Comparison of ENCODE assay signal across 17 cellular contexts in genomic region chr1:17849216-17849615, GRCh38.
DNase-seq lines count a peak whose midpoint lies in the region; ATAC-seq, FAIRE-seq and TF ChIP-seq lines count a peak whose summit lies in the region.
"Had no signal": no experiment of that assay in that cellular context is flagged by ENCODE, and none has a peak within 500 bp of the region (broad histone marks: within the 10 kb centered on the region; RNA-seq: fewer than 3 reads in every experiment).

No MANE protein-coding gene starts in this region.

- H3K36me3 ChIP-seq in HCT116 (ENCODE audit: control insufficient read depth in 1 of 2, insufficient read depth in 2 of 2, low read length in 2 of 2) = no peaks in the 10 kb centered on the region
- H3K36me3 ChIP-seq in K562 (ENCODE audit: control insufficient read depth, insufficient read depth, low read length) = no peaks in the 10 kb centered on the region
- H3K36me3 ChIP-seq in vagina = no peaks in the 10 kb centered on the region
- H3K36me3 ChIP-seq: left lung had no signal

- POLR2A ChIA-PET in HCT116 (lab: Charles Lee) (no interaction called here), K562 (lab: Yijun Ruan, JAX) (interaction anchor here (0.5 kb wide), 1 partner anchor 45 kb away, joined by 4 read pairs; no protein-coding TSS in a partner anchor)

- RAD21 ChIA-PET in HCT116 (lab: Charles Lee; ENCODE audit: low non-redundant PET in 1 of 2, low total read pairs in 2 of 2, uncharacterized antibody in 2 of 2, unreplicated experiment in 2 of 2) = no interaction called here

- in situ Hi-C loops in K562 (cut with MboI) = no loop called here

- H3K27me3 ChIP-seq in HCT116 (ENCODE audit: insufficient read depth, low read length) (0 out of 2 replicates have a peak, but pooled peaks cover 3% of the 10 kb centered on the region), K562 (ENCODE audit: control insufficient read depth in 2 of 2, insufficient read depth in 2 of 2, low read length in 2 of 2) (peaks cover 0 to 14% of the 10 kb centered on the region in 2 experiments; a peak in 1 of 5 replicates), vagina (no peaks in the 10 kb centered on the region)

- no peak for TF ChIP-seq EP300 in K562 (IDR thresholded peaks at IDR 0.05; ENCODE audit: low read length)

- CTCF ChIA-PET in HCT116 (lab: Charles Lee) (no interaction called here), K562 (lab: Yijun Ruan, JAX; ENCODE audit: low intra/inter-chr PET ratio) (no interaction called here)

- H3K9me1 ChIP-seq in K562 (ENCODE audit: control insufficient read depth, insufficient read depth, low read length) = no peaks in the 10 kb centered on the region

- H3K27ac ChIP-seq in HCT116 (ENCODE audit: low read depth, low read length) (no peak overlapping the region), K562 (ENCODE audit: extremely low read depth, low read depth, low read length) (no peak overlapping the region), vagina (no peak overlapping the region)
- H3K27ac ChIP-seq: 22Rv1, left lung had no signal

- BruUV-seq in HCT116 (replicated peaks; lab: Mats Ljungman, UMichigan) (no TSS peak), K562 (replicated peaks; lab: Mats Ljungman, UMichigan) (no TSS peak)

- no peak overlapping the region for H3K4me2 ChIP-seq in HCT116 (ENCODE audit: low read length)
- no peak overlapping the region for H3K4me2 ChIP-seq in K562 (ENCODE audit: insufficient read depth, low read length)

- H4K20me1 ChIP-seq in HCT116 (ENCODE audit: insufficient read depth) (no peaks in the 10 kb centered on the region), K562 (replicated peaks; ENCODE audit: control insufficient read depth, insufficient read depth, low read length) (peaks cover 17% of the 10 kb centered on the region)

- no peaks in the 10 kb centered on the region for H3K9me2 ChIP-seq in HCT116 (ENCODE audit: insufficient read depth)

- H3K79me2 ChIP-seq in HCT116 (ENCODE audit: insufficient read depth, low read length) = no peaks in the 10 kb centered on the region
- no peaks in the 10 kb centered on the region for H3K79me2 ChIP-seq in K562 (ENCODE audit: control insufficient read depth, insufficient read depth, low read length)

- no peak overlapping the region for H3K4me3 ChIP-seq in HCT116 (replicated peaks in 1 of 2; ENCODE audit: low read depth in 1 of 2, low read length in 2 of 2)
- no peak overlapping the region for H3K4me3 ChIP-seq in K562
- no peak overlapping the region for H3K4me3 ChIP-seq in vagina
- H3K4me3 ChIP-seq: left lung had no signal

- H3K4me1 ChIP-seq in HCT116 (ENCODE audit: control insufficient read depth in 1 of 2, insufficient read depth in 2 of 2, low read length in 2 of 2) (no peaks in the 10 kb centered on the region), K562 (replicated peaks in 1 of 2; ENCODE audit: control insufficient read depth in 2 of 2, insufficient read depth in 2 of 2, low read length in 2 of 2) (no peaks in the 10 kb centered on the region), vagina (no peaks in the 10 kb centered on the region)
- H3K4me1 ChIP-seq: left lung had no signal

- TF ChIP-seq POLR2A in HCT116 (IDR thresholded peaks at IDR 0.05; ENCODE audit: borderline replicate concordance, extremely low read depth, insufficient read depth, insufficient read length) = no peak
- TF ChIP-seq POLR2A in K562 (conservative IDR thresholded peaks at IDR 0.05) = no peak
- no peak for TF ChIP-seq POLR2A in vagina (IDR thresholded peaks at IDR 0.05)

- 0% methylated on average over 3 of the region's 3 CpGs for WGBS in K562 (ENCODE audit: insufficient coverage, low coverage, missing lambda C conversion rate)

- DNase-seq in DMS79 treated with DMSO at 0.1 percent for 48 hours (lab: John Stamatoyannopoulos, UW) (peak; percentile 23), DMS79 (lab: John Stamatoyannopoulos, UW) (no peak), HCT116 (ENCODE audit: low read depth, low spot score) (no peak), K562 (ENCODE audit: extremely low read depth in 1 of 4, low spot score in 3 of 4) (no peak), iPS-NIHi7 (ENCODE audit: extremely low spot score) (peak; percentile 48), LoVo (ENCODE audit: low spot score) (no peak), vagina (ENCODE audit: extremely low spot score in 2 of 2) (no peak)
- DNase-seq: amygdala; erythroblast; Karpas-422; left lung; naive B cell; NCI-H146; NCI-H446; stimulated activated naive B cell treated with anti-CD40 and anti-IgM and Interleukin-4, amounts not matched to agents 10 μg/mL and 1 μg/mL and 100 μg/mL, for 72 hours had no signal

- no peak overlapping the region for H3K9ac ChIP-seq in HCT116 (ENCODE audit: low read length)
- H3K9ac ChIP-seq in K562 (ENCODE audit: insufficient read depth in 1 of 2, low read depth in 2 of 2, low read length in 2 of 2) = no peak overlapping the region

- TF ChIP-seq CTCF in HCT116 (IDR thresholded peaks at IDR 0.05 in 2 of 3, conservative IDR thresholded peaks at IDR 0.05 in 1 of 3; ENCODE audit: borderline replicate concordance in 1 of 3, insufficient read depth in 1 of 3, low read depth in 2 of 3, low read length in 2 of 3) (peak in 1 of 3 experiments; percentile 15; a peak in 1 of 6 replicates), K562 (IDR thresholded peaks at IDR 0.05 in 2 of 3, conservative IDR thresholded peaks at IDR 0.05 in 1 of 3; ENCODE audit: insufficient read depth in 2 of 3, low read depth in 1 of 3, low read length in 3 of 3) (peak in 2 of 3 experiments; percentile 16 to 19; a peak in 2 of 6 replicates), vagina (IDR thresholded peaks at IDR 0.05) (no peak)

- intact Hi-C loops in HCT116 (cut with micrococcal nuclease) = no loop called here
- intact Hi-C loops in K562 (cut with micrococcal nuclease) = no loop called here
- intact Hi-C loops in vagina (cut with DNase I) = no loop called here

- TF ChIP-seq RAD21 in HCT116 (IDR thresholded peaks at IDR 0.05; ENCODE audit: low read depth) = 0 out of 2 replicates have a peak, but pooled peaks have one; percentile 15
- no peak for TF ChIP-seq RAD21 in K562 (CRISPR knock-in tag; conservative IDR thresholded peaks at IDR 0.05 in 1 of 2, IDR thresholded peaks at IDR 0.05 in 1 of 2)

- FAIRE-seq in K562 (lab: Jason Lieb, UNC) = no peak

- ATAC-seq in HCT116 (no peak), K562 (no peak), GM18502 (IDR thresholded peaks at IDR 0.05; ENCODE audit: poor library complexity, unreplicated experiment) (no peak)
- ATAC-seq: left lung; stimulated activated naive B cell treated with anti-CD40 and anti-IgM and Interleukin-4, amounts not matched to agents 10 μg/mL and 1 μg/mL and 100 μg/mL, for 72 hours had no signal

- H3K9me3 ChIP-seq in HCT116 (ENCODE audit: control insufficient read depth in 1 of 2, insufficient read depth in 1 of 2, low read depth in 1 of 2, low read length in 2 of 2) = no peaks in the 10 kb centered on the region
- H3K9me3 ChIP-seq in K562 (replicated peaks; ENCODE audit: control insufficient read depth, insufficient read depth, low read depth, low read length) = no peaks in the 10 kb centered on the region
- no peaks in the 10 kb centered on the region for H3K9me3 ChIP-seq in vagina
- H3K9me3 ChIP-seq: left lung had no signal

- H2AFZ ChIP-seq in HCT116 (ENCODE audit: low read depth, low read length, poor library complexity, severe bottlenecking) (no peak overlapping the region), K562 (ENCODE audit: low read depth, low read length) (no peak overlapping the region)

TF ChIP-seq in HCT116, 20 proteins besides CTCF, POLR2A, EP300 and RAD21 (continues in another document):
- TF ChIP-seq YY1 (IDR thresholded peaks at IDR 0.05; ENCODE audit: extremely low read depth, insufficient replicate concordance, low read depth, low read length) (no peak), CEBPB (IDR thresholded peaks at IDR 0.05; ENCODE audit: low read depth) (no peak), TCF7L2 (IDR thresholded peaks at IDR 0.05; ENCODE audit: borderline replicate concordance, extremely low read depth, insufficient read depth, insufficient read length) (no peak), ELF1 (IDR thresholded peaks at IDR 0.05; ENCODE audit: borderline replicate concordance, low read depth) (no peak), JUND (IDR thresholded peaks at IDR 0.05) (no peak)

TF ChIP-seq in K562, 482 proteins besides CTCF, POLR2A, EP300 and RAD21:
- no peak for TF ChIP-seq ZEB2 (IDR thresholded peaks at IDR 0.05)
- no peak for TF ChIP-seq DNMT1 (IDR thresholded peaks at IDR 0.05)
- no peak for TF ChIP-seq TEAD4 (IDR thresholded peaks at IDR 0.05; ENCODE audit: low read length)
- TF ChIP-seq TEAD4 (CRISPR knock-in tag; IDR thresholded peaks at IDR 0.05; ENCODE audit: borderline replicate concordance) = no peak
- no peak for TF ChIP-seq ESRRA (IDR thresholded peaks at IDR 0.05; ENCODE audit: borderline replicate concordance, low read depth)
- no peak for TF ChIP-seq TAF7 (tag; IDR thresholded peaks at IDR 0.05)
- TF ChIP-seq CHD1 (IDR thresholded peaks at IDR 0.05; ENCODE audit: low read length) = no peak
- no peak for TF ChIP-seq KAT2B (IDR thresholded peaks at IDR 0.05; ENCODE audit: low read depth, low read length)
- TF ChIP-seq ZNF12 (CRISPR knock-in tag; IDR thresholded peaks at IDR 0.05) = no peak
- no peak for TF ChIP-seq ZNF785 (CRISPR knock-in tag; IDR thresholded peaks at IDR 0.05)
- TF ChIP-seq ZNF23 (CRISPR knock-in tag; IDR thresholded peaks at IDR 0.05) = no peak
- TF ChIP-seq BCOR (IDR thresholded peaks at IDR 0.05) = no peak
- TF ChIP-seq FOXP1 (CRISPR knock-in tag; IDR thresholded peaks at IDR 0.05) = no peak

Comparison
In these comparisons a context has a peak if more than half of its experiments do, and no peak if none do; other contexts are left out.
1. DNase-seq: peak in DMS79 treated with DMSO at 0.1 percent for 48 hours (single experiment) and iPS-NIHi7 (single experiment); none in DMS79 (single experiment), HCT116 (single experiment), K562 (0 of 4), LoVo (single experiment) and vagina (0 of 2).
2. CTCF ChIP-seq: peak in K562 (2 of 3); none in vagina (0 of 3).